16 cellular contexts compared by ENCODE assay signal in the genomic region with DNA sequence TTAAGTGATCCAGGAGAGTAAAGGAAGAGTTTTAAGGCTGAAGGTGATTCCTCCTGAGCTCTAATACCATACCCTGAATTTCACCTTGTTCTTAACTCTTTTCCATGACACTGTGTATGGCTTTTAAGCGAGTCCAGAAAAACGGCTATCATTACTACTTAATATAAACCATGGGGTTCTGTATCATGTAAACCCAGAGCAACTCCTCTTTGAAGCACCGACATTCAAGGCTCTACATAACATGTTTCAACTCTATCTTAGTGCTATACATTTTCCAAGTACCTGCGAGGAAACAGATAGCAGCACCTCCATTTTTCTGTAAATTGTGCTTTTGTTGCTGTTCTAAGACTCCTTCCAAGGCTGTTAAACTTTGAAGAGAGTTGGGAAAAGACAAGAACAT. TPM values are rescaled to one million over a fixed set of nuclear protein-coding genes. Genes with fewer than 3 reads are reported as not detected.
DNase-seq lines count a peak whose midpoint lies in the region; ATAC-seq and TF ChIP-seq lines count a peak whose summit lies in the region.
"Had no signal": no experiment of that assay in that cellular context is flagged by ENCODE, and none has a peak within 500 bp of the region (broad histone marks: within the 10 kb centered on the region; RNA-seq: fewer than 3 reads in every experiment).

No MANE protein-coding gene starts in this region.

- TF ChIP-seq CTCF in Loucy (conservative IDR thresholded peaks at IDR 0.05; ENCODE audit: low read length) (no peak), sigmoid colon (IDR thresholded peaks at IDR 0.05) (no peak)

- peaks cover 74% of the 10 kb centered on the region for H4K20me1 ChIP-seq in Loucy (ENCODE audit: insufficient read depth, low read length, poor library complexity, severe bottlenecking)

- peaks cover 78% of the 10 kb centered on the region for H3K4me1 ChIP-seq in Loucy (ENCODE audit: insufficient read depth, low read length, poor library complexity, severe bottlenecking)
- peaks cover 0 to 81% (median 65%) of the 10 kb centered on the region in 4 donors for H3K4me1 ChIP-seq in sigmoid colon

- DNase-seq in activated CD4-positive, alpha-beta T cell treated with anti-CD3 and anti-CD28 coated beads for 36 hours, result no peak
- no peak for DNase-seq in activated CD4-positive, alpha-beta T cell treated with anti-CD3 and anti-CD28 coated beads, Interleukin-2, amount 50 U/mL, for 4 hours
- DNase-seq in activated naive CD8-positive, alpha-beta T cell treated with anti-CD3 and anti-CD28 coated beads, Interleukin-2, amount 50 U/mL, for 24 hours, result no peak
- DNase-seq in sigmoid colon, result no peak
- DNase-seq in GM03348 (ENCODE audit: low spot score), result no peak
- no peak for DNase-seq in NCI-H345 treated with DMSO at 0.1 percent for 48 hours (lab: John Stamatoyannopoulos, UW; ENCODE audit: unreplicated experiment)
- DNase-seq: activated CD4-positive, alpha-beta T cell treated with anti-CD3 and anti-CD28 coated beads for 1 hour; activated effector memory CD4-positive, alpha-beta T cell treated with Interleukin-2 at 50 U/mL for 16 hours; GF-D8; heart right ventricle; nucleus accumbens; Right ventricle myocardium superior; stimulated activated CD4-positive, alpha-beta T cell treated with anti-CD3 and anti-CD28 coated beads, Interleukin-4, amount 100 ng/mL, for 1 hour; trophoblast cell had no signal

- ATAC-seq in activated CD4-positive, alpha-beta T cell treated with anti-CD3 and anti-CD28 coated beads for 36 hours, result no peak
- no peak for ATAC-seq in activated naive CD8-positive, alpha-beta T cell treated with anti-CD3 and anti-CD28 coated beads, Interleukin-2, amount 50 U/mL, for 24 hours
- no peak for ATAC-seq in GM21576 (IDR thresholded peaks at IDR 0.05; ENCODE audit: unreplicated experiment)
- ATAC-seq: heart right ventricle had no signal

- H3K79me2 ChIP-seq in Loucy (ENCODE audit: insufficient read depth, low read length), result peaks cover 95% of the 10 kb centered on the region

- peaks cover 64% of the 10 kb centered on the region for H3K4me1 Mint-ChIP-seq in activated CD4-positive, alpha-beta T cell treated with anti-CD3 and anti-CD28 coated beads for 36 hours
- peaks cover 80% of the 10 kb centered on the region for H3K4me1 Mint-ChIP-seq in activated naive CD8-positive, alpha-beta T cell treated with anti-CD3 and anti-CD28 coated beads, Interleukin-2, amount 50 U/mL, for 24 hours

- TF ChIP-seq EP300 in sigmoid colon (IDR thresholded peaks at IDR 0.05), result no peak

- peak overlapping the region; percentile 94 for H3K4me2 ChIP-seq in Loucy (ENCODE audit: low read depth, low read length, poor library complexity, severe bottlenecking)

- no peaks in the 10 kb centered on the region for H3K9me2 ChIP-seq in Loucy (replicated peaks; ENCODE audit: low read depth, low read length)

- peaks cover 41% of the 10 kb centered on the region for H3K36me3 Mint-ChIP-seq in activated CD4-positive, alpha-beta T cell treated with anti-CD3 and anti-CD28 coated beads for 36 hours (ENCODE audit: low read depth)
- peaks cover 31% of the 10 kb centered on the region for H3K36me3 Mint-ChIP-seq in activated naive CD8-positive, alpha-beta T cell treated with anti-CD3 and anti-CD28 coated beads, Interleukin-2, amount 50 U/mL, for 24 hours (ENCODE audit: low read depth)

- TF ChIP-seq POLR2A in sigmoid colon (IDR thresholded peaks at IDR 0.05), result no peak

- H3K27me3 ChIP-seq in Loucy (ENCODE audit: insufficient read depth, low read length, poor library complexity, severe bottlenecking), result no peaks in the 10 kb centered on the region
- no peaks in the 10 kb centered on the region for H3K27me3 ChIP-seq in sigmoid colon
- H3K27me3 ChIP-seq: heart right ventricle had no signal

- H2AFZ ChIP-seq in Loucy (ENCODE audit: low read length), result no peak overlapping the region

- H3K36me3 ChIP-seq in Loucy (ENCODE audit: insufficient read depth, low read length), result no peaks in the 10 kb centered on the region
- H3K36me3 ChIP-seq in sigmoid colon, result no peaks in the 10 kb centered on the region
- H3K36me3 ChIP-seq: heart right ventricle had no signal

- peak overlapping the region; percentile 94 for H3K4me3 Mint-ChIP-seq in activated CD4-positive, alpha-beta T cell treated with anti-CD3 and anti-CD28 coated beads for 36 hours
- peak overlapping the region; percentile 95 for H3K4me3 Mint-ChIP-seq in activated naive CD8-positive, alpha-beta T cell treated with anti-CD3 and anti-CD28 coated beads, Interleukin-2, amount 50 U/mL, for 24 hours

- H3K4me3 ChIP-seq in Loucy (ENCODE audit: low read length, poor library complexity, severe bottlenecking) (peak overlapping the region; percentile 97), sigmoid colon (no peak overlapping the region)
- H3K4me3 ChIP-seq: heart right ventricle had no signal

- intact Hi-C loops in activated CD4-positive, alpha-beta T cell treated with anti-CD3 and anti-CD28 coated beads for 36 hours (cut with DNase I, micrococcal nuclease), result no loop called here
- intact Hi-C loops in sigmoid colon (cut with DNase I), result no loop called here

- POLR2A ChIA-PET in activated CD4-positive, alpha-beta T cell treated with anti-CD3 and anti-CD28 coated beads for 36 hours (lab: Charles Lee), result interaction anchor here (1.2 kb wide), 1 partner anchor 22 kb away, joined by 7 read pairs; no protein-coding TSS in a partner anchor

- peak overlapping the region; percentile 97 for H3K27ac Mint-ChIP-seq in activated CD4-positive, alpha-beta T cell treated with anti-CD3 and anti-CD28 coated beads for 36 hours
- H3K27ac Mint-ChIP-seq in activated naive CD8-positive, alpha-beta T cell treated with anti-CD3 and anti-CD28 coated beads, Interleukin-2, amount 50 U/mL, for 24 hours, result peak overlapping the region; percentile 94

- H3K9ac ChIP-seq in Loucy (ENCODE audit: low read depth, low read length, poor library complexity, severe bottlenecking), result peak overlapping the region; percentile 98

- peak overlapping the region in 3 of 4 donors; percentile 52 to 94 (median 56) for H3K27ac ChIP-seq in sigmoid colon

- WGBS in sigmoid colon, 2 donors, result 65 to 74% methylated on average over 4 of the region's 4 CpGs

- CTCF ChIA-PET in activated CD4-positive, alpha-beta T cell treated with anti-CD3 and anti-CD28 coated beads for 36 hours (lab: Charles Lee), result interaction anchor here (4.3 kb wide), 1 partner anchor 49 kb away, joined by 20 read pairs; no protein-coding TSS in a partner anchor

- H3K9me3 ChIP-seq in Loucy (ENCODE audit: insufficient read depth, low read depth, low read length), result no peaks in the 10 kb centered on the region
- no peaks in the 10 kb centered on the region for H3K9me3 ChIP-seq in sigmoid colon
- H3K9me3 ChIP-seq: heart right ventricle had no signal

- no peaks in the 10 kb centered on the region for H3K9me3 Mint-ChIP-seq in activated CD4-positive, alpha-beta T cell treated with anti-CD3 and anti-CD28 coated beads for 36 hours (ENCODE audit: low read depth)
- H3K9me3 Mint-ChIP-seq in activated naive CD8-positive, alpha-beta T cell treated with anti-CD3 and anti-CD28 coated beads, Interleukin-2, amount 50 U/mL, for 24 hours, result no peaks in the 10 kb centered on the region

- H3K27me3 Mint-ChIP-seq in activated CD4-positive, alpha-beta T cell treated with anti-CD3 and anti-CD28 coated beads for 36 hours, result no peaks in the 10 kb centered on the region
- no peaks in the 10 kb centered on the region for H3K27me3 Mint-ChIP-seq in activated naive CD8-positive, alpha-beta T cell treated with anti-CD3 and anti-CD28 coated beads, Interleukin-2, amount 50 U/mL, for 24 hours

- H3F3A ChIP-seq in Loucy (ENCODE audit: low read depth), result no peaks in the 10 kb centered on the region

RNA-seq across cellular contexts. Expression of a gene that starts 4.0 kb away (rescaled TPM):
- 100 to 1,000 TPM; 162 to 203 TPM for total RNA-seq in activated CD4-positive, alpha-beta T cell treated with anti-CD3 and anti-CD28 coated beads for 36 hours
- total RNA-seq in sigmoid colon, result 100 to 1,000 TPM in 1 of 4 donors, 10 to 100 TPM in 3; 93.5 to 117 (median 98.4) TPM
- 10 to 100 TPM; 11.3 to 37.5 (median 13.2) TPM for polyA plus RNA-seq in sigmoid colon

RNA-seq across cellular contexts. Expression of a gene that starts 16.1 kb away (rescaled TPM):
- total RNA-seq in activated CD4-positive, alpha-beta T cell treated with anti-CD3 and anti-CD28 coated beads for 36 hours, result 100 to 1,000 TPM; 178 to 203 TPM
- 10 to 100 TPM; 57.2 to 91.0 (median 80.8) TPM for total RNA-seq in sigmoid colon
- polyA plus RNA-seq in sigmoid colon, result 10 to 100 TPM in 2 of 3 donors, 1 to 10 TPM in 1; 7.4 to 39.2 (median 13.2) TPM
